Comparison of ENCODE assay signal across 13 cellular contexts in genomic region chr3:53708001-53708621, GRCh38.
DNase-seq lines count a peak whose midpoint lies in the region; ATAC-seq and TF ChIP-seq lines count a peak whose summit lies in the region.
"Had no signal": no experiment of that assay in that cellular context is flagged by ENCODE, and none has a peak within 500 bp of the region (broad histone marks: within the 10 kb centered on the region; RNA-seq: fewer than 3 reads in every experiment).

No MANE protein-coding gene starts in this region.

- H3K4me1 ChIP-seq in upper lobe of left lung (peaks cover 22 to 44% (median 37%) of the 10 kb centered on the region in 4 donors), Peyer's patch (no peaks in the 10 kb centered on the region)
- H3K4me1 ChIP-seq: ascending aorta had no signal

- H3K27me3 ChIP-seq in upper lobe of left lung (no peaks in the 10 kb centered on the region), Peyer's patch (no peaks in the 10 kb centered on the region)
- H3K27me3 ChIP-seq: ascending aorta had no signal

- ATAC-seq in left colon, result peak; percentile 29
- peak; percentile 48 to 81 for ATAC-seq in upper lobe of left lung (ENCODE audit: low FRiP score in 2 of 2)

- peak; percentile 32 for DNase-seq in activated CD8-positive, alpha-beta memory T cell treated with anti-CD3 and anti-CD28 coated beads for 24 hours
- DNase-seq in activated CD8-positive, alpha-beta memory T cell treated with anti-CD3 and anti-CD28 coated beads, Interleukin-2, amount 50 U/mL, for 48 hours, result no peak
- DNase-seq in NCI-H774 (lab: John Stamatoyannopoulos, UW), result peak; percentile 49
- no peak for DNase-seq in left colon
- DNase-seq in upper lobe of left lung, result peak; percentile 46 to 89
- no peak for DNase-seq in RKO (ENCODE audit: low spot score)
- no peak for DNase-seq in Peyer's patch
- DNase-seq in SKM-1 (lab: John Stamatoyannopoulos, UW; ENCODE audit: unreplicated experiment), result no peak
- DNase-seq: activated CD4-positive, alpha-beta T cell treated with anti-CD3 and anti-CD28 coated beads, Interleukin-2, amount 50 U/mL, for 48 hours; activated gamma-delta T cell; NCI-H446; stimulated activated naive CD4-positive, alpha-beta T cell treated with Interleukin-2 at 50 U/mL for 16 hours had no signal

- H3K9me3 ChIP-seq in upper lobe of left lung (no peaks in the 10 kb centered on the region), Peyer's patch (no peaks in the 10 kb centered on the region)
- H3K9me3 ChIP-seq: ascending aorta had no signal

- no peak for TF ChIP-seq POLR2A in upper lobe of left lung (IDR thresholded peaks at IDR 0.05)
- no peak for TF ChIP-seq POLR2A in Peyer's patch (IDR thresholded peaks at IDR 0.05)

- TF ChIP-seq EP300 in upper lobe of left lung (IDR thresholded peaks at IDR 0.05), result peak in 2 of 4 donors; percentile 42 to 94

- H3K36me3 ChIP-seq in upper lobe of left lung (peaks cover 0 to 3% (median 0%) of the 10 kb centered on the region in 4 donors), Peyer's patch (no peaks in the 10 kb centered on the region)
- H3K36me3 ChIP-seq: ascending aorta had no signal

- TF ChIP-seq CTCF in upper lobe of left lung (IDR thresholded peaks at IDR 0.05), result peak in 1 of 6 experiments; percentile 4
- no peak for TF ChIP-seq CTCF in Peyer's patch (IDR thresholded peaks at IDR 0.05)

- no peak overlapping the region for H3K4me3 ChIP-seq in upper lobe of left lung
- H3K4me3 ChIP-seq in Peyer's patch, result no peak overlapping the region
- H3K4me3 ChIP-seq: ascending aorta had no signal

- H3K27ac ChIP-seq in upper lobe of left lung (peak overlapping the region; percentile 38 to 64 (median 54)), Peyer's patch (no peak overlapping the region)
- H3K27ac ChIP-seq: ascending aorta had no signal

- intact Hi-C loops in left colon (cut with DNase I, micrococcal nuclease), result no loop called here

- WGBS in upper lobe of left lung, 2 donors, result 27 to 48% methylated on average over 4 of the region's 4 CpGs

Comparison
In these comparisons a context has a peak if more than half of its experiments do, and no peak if none do; other contexts are left out.
1. DNase-seq: peak in activated CD8-positive, alpha-beta memory T cell treated with anti-CD3 and anti-CD28 coated beads for 24 hours (single experiment), NCI-H774 (single experiment) and upper lobe of left lung (2 of 2); none in activated CD8-positive, alpha-beta memory T cell treated with anti-CD3 and anti-CD28 coated beads, Interleukin-2, amount 50 U/mL, for 48 hours (single experiment), left colon (0 of 2), RKO (single experiment), Peyer's patch (0 of 3) and SKM-1 (single experiment).
2. H3K27ac ChIP-seq: peak in upper lobe of left lung (4 of 4); none in Peyer's patch (0 of 4).